ENCODE assay signal across 11 cellular contexts in genomic region chr6:74598473-74599393, GRCh38.
DNase-seq lines count a peak whose midpoint lies in the region; ATAC-seq lines count a peak whose summit lies in the region.
"Had no signal": no experiment of that assay in that cellular context is flagged by ENCODE, and none has a peak within 500 bp of the region (broad histone marks: within the 10 kb centered on the region; RNA-seq: fewer than 3 reads in every experiment).

No MANE protein-coding gene starts in this region.

- no peaks in the 10 kb centered on the region for H3K27me3 Mint-ChIP-seq in activated naive CD8-positive, alpha-beta T cell treated with anti-CD3 and anti-CD28 coated beads for 36 hours
- no peaks in the 10 kb centered on the region for H3K27me3 Mint-ChIP-seq in activated CD8-positive, alpha-beta T cell treated with anti-CD3 and anti-CD28 coated beads, Interleukin-2, amount 10 ng/mL, durations not matched to agents 7 days and 5 days (ENCODE audit: low read depth)

- DNase-seq in iris pigment epithelial cell (ENCODE audit: low read depth) (peak; percentile 39), hippocampal formation (lab: John Stamatoyannopoulos, UW) (no peak), activated T-cell treated with anti-CD3 and anti-CD28 coated beads for 4 hours (no peak)
- no peak for DNase-seq in activated naive CD8-positive, alpha-beta T cell treated with anti-CD3 and anti-CD28 coated beads for 36 hours
- DNase-seq in activated CD8-positive, alpha-beta T cell treated with anti-CD3 and anti-CD28 coated beads, Interleukin-2, amount 10 ng/mL, durations not matched to agents 7 days and 5 days: no peak
- DNase-seq: pancreas, Peyer's patch had no signal

- no peak overlapping the region for H3K27ac Mint-ChIP-seq in activated naive CD8-positive, alpha-beta T cell treated with anti-CD3 and anti-CD28 coated beads for 36 hours
- H3K27ac Mint-ChIP-seq in activated CD8-positive, alpha-beta T cell treated with anti-CD3 and anti-CD28 coated beads, Interleukin-2, amount 10 ng/mL, durations not matched to agents 7 days and 5 days: no peak overlapping the region

- peaks cover 2% of the 10 kb centered on the region for H3K9me3 Mint-ChIP-seq in activated naive CD8-positive, alpha-beta T cell treated with anti-CD3 and anti-CD28 coated beads for 36 hours
- H3K9me3 Mint-ChIP-seq in activated CD8-positive, alpha-beta T cell treated with anti-CD3 and anti-CD28 coated beads, Interleukin-2, amount 10 ng/mL, durations not matched to agents 7 days and 5 days (ENCODE audit: insufficient read depth): no peaks in the 10 kb centered on the region

- H3K4me3 Mint-ChIP-seq in activated naive CD8-positive, alpha-beta T cell treated with anti-CD3 and anti-CD28 coated beads for 36 hours: no peak overlapping the region
- no peak overlapping the region for H3K4me3 Mint-ChIP-seq in activated CD8-positive, alpha-beta T cell treated with anti-CD3 and anti-CD28 coated beads, Interleukin-2, amount 10 ng/mL, durations not matched to agents 7 days and 5 days

- POLR2A ChIA-PET in activated CD8-positive, alpha-beta T cell treated with anti-CD3 and anti-CD28 coated beads, Interleukin-2, amount 10 ng/mL, durations not matched to agents 7 days and 5 days (lab: Charles Lee): no interaction called here

- CTCF ChIA-PET in activated CD8-positive, alpha-beta T cell treated with anti-CD3 and anti-CD28 coated beads, Interleukin-2, amount 10 ng/mL, durations not matched to agents 7 days and 5 days (lab: Charles Lee): no interaction called here

- H3K36me3 Mint-ChIP-seq in activated naive CD8-positive, alpha-beta T cell treated with anti-CD3 and anti-CD28 coated beads for 36 hours: no peaks in the 10 kb centered on the region
- no peaks in the 10 kb centered on the region for H3K36me3 Mint-ChIP-seq in activated CD8-positive, alpha-beta T cell treated with anti-CD3 and anti-CD28 coated beads, Interleukin-2, amount 10 ng/mL, durations not matched to agents 7 days and 5 days (ENCODE audit: low read depth)

- no peaks in the 10 kb centered on the region for H3K4me1 Mint-ChIP-seq in activated naive CD8-positive, alpha-beta T cell treated with anti-CD3 and anti-CD28 coated beads for 36 hours
- H3K4me1 Mint-ChIP-seq in activated CD8-positive, alpha-beta T cell treated with anti-CD3 and anti-CD28 coated beads, Interleukin-2, amount 10 ng/mL, durations not matched to agents 7 days and 5 days (ENCODE audit: low read depth): no peaks in the 10 kb centered on the region

- ATAC-seq in GM18517 (IDR thresholded peaks at IDR 0.05; ENCODE audit: unreplicated experiment): peak; percentile 94
- ATAC-seq in GM21737 (IDR thresholded peaks at IDR 0.05; ENCODE audit: unreplicated experiment): peak; percentile 92
- peak; percentile 94 for ATAC-seq in HG03469 (IDR thresholded peaks at IDR 0.05; ENCODE audit: unreplicated experiment)
- ATAC-seq in activated CD8-positive, alpha-beta T cell treated with anti-CD3 and anti-CD28 coated beads, Interleukin-2, amount 10 ng/mL, durations not matched to agents 7 days and 5 days: no peak
- ATAC-seq: HCT116, pancreas had no signal
